18 cellular contexts compared by ENCODE assay signal in genomic region chr6:90478278-90478677, GRCh38.
DNase-seq lines count a peak whose midpoint lies in the region; TF ChIP-seq lines count a peak whose summit lies in the region.
"Had no signal": no experiment of that assay in that cellular context is flagged by ENCODE, and none has a peak within 500 bp of the region (broad histone marks: within the 10 kb centered on the region; RNA-seq: fewer than 3 reads in every experiment).

No MANE protein-coding gene starts in this region.

- H3K9me3 Mint-ChIP-seq in activated T-cell treated with anti-CD3 and anti-CD28 coated beads, Interleukin-2, amount 50 U/mL, for 24 hours: peaks cover 9% of the 10 kb centered on the region
- H3K9me3 Mint-ChIP-seq in activated T-helper 2 cell treated with anti-CD3 and anti-CD28 coated beads, Interferon-gamma antibody, Interleukin-2, Interleukin-4, amounts not matched to agents 10 μg/mL and 5 μg/mL and 100 μg/mL, durations not matched to agents 14 hours and 24 hours and 36 hours: peaks cover 10% of the 10 kb centered on the region
- H3K9me3 Mint-ChIP-seq in osteocyte (ENCODE audit: unreplicated experiment): no peaks in the 10 kb centered on the region
- H3K9me3 Mint-ChIP-seq: activated B cell treated with CpG ODN at 0.5 μM for 24 hours had no signal

- H3K4me2 ChIP-seq in Karpas-422 (ENCODE audit: low read depth, low read length, poor library complexity, severe bottlenecking): no peak overlapping the region

- H3K36me3 Mint-ChIP-seq in activated T-cell treated with anti-CD3 and anti-CD28 coated beads, Interleukin-2, amount 50 U/mL, for 24 hours (ENCODE audit: low read depth): peaks cover 3% of the 10 kb centered on the region
- peaks cover 15% of the 10 kb centered on the region for H3K36me3 Mint-ChIP-seq in activated T-helper 2 cell treated with anti-CD3 and anti-CD28 coated beads, Interferon-gamma antibody, Interleukin-2, Interleukin-4, amounts not matched to agents 10 μg/mL and 5 μg/mL and 100 μg/mL, durations not matched to agents 14 hours and 24 hours and 36 hours (ENCODE audit: low read depth)
- no peaks in the 10 kb centered on the region for H3K36me3 Mint-ChIP-seq in osteocyte (ENCODE audit: unreplicated experiment)

- intact Hi-C loops in activated T-helper 2 cell treated with anti-CD3 and anti-CD28 coated beads, Interferon-gamma antibody, Interleukin-2, Interleukin-4, amounts not matched to agents 10 μg/mL and 5 μg/mL and 100 μg/mL, durations not matched to agents 14 hours and 24 hours and 36 hours (cut with micrococcal nuclease): loop anchor here (2.0 to 5.0 kb wide), 5 partner anchors 239 to 525 kb away; no protein-coding TSS in a partner anchor

- no peak overlapping the region for H3K27ac ChIP-seq in Karpas-422 (ENCODE audit: low read length)
- H3K27ac ChIP-seq: body of pancreas, GM23248, pancreas, stomach had no signal

- H3K9me2 ChIP-seq in Karpas-422 (replicated peaks; ENCODE audit: insufficient read depth, low read length): no peaks in the 10 kb centered on the region

- no peak overlapping the region for H3K4me3 Mint-ChIP-seq in activated T-cell treated with anti-CD3 and anti-CD28 coated beads, Interleukin-2, amount 50 U/mL, for 24 hours
- no peak overlapping the region for H3K4me3 Mint-ChIP-seq in activated T-helper 2 cell treated with anti-CD3 and anti-CD28 coated beads, Interferon-gamma antibody, Interleukin-2, Interleukin-4, amounts not matched to agents 10 μg/mL and 5 μg/mL and 100 μg/mL, durations not matched to agents 14 hours and 24 hours and 36 hours (ENCODE audit: low read depth)
- H3K4me3 Mint-ChIP-seq in osteocyte (ENCODE audit: unreplicated experiment): no peak overlapping the region
- H3K4me3 Mint-ChIP-seq: activated B cell treated with CpG ODN at 0.5 μM for 24 hours had no signal

- H3K4me3 ChIP-seq in Karpas-422 (ENCODE audit: low read length): no peak overlapping the region
- H3K4me3 ChIP-seq: body of pancreas, GM23248, pancreas, stomach had no signal

- H3K9me3 ChIP-seq in Karpas-422 (ENCODE audit: low read length): no peaks in the 10 kb centered on the region
- H3K9me3 ChIP-seq: BE2C, body of pancreas, pancreas, stomach had no signal

- no peak overlapping the region for H2AFZ ChIP-seq in Karpas-422 (ENCODE audit: low read length)

- H3K79me2 ChIP-seq in Karpas-422 (ENCODE audit: low read length): no peaks in the 10 kb centered on the region

- DNase-seq in activated T-cell treated with anti-CD3 and anti-CD28 coated beads, Interleukin-2, amount 50 U/mL, for 24 hours: no peak
- no peak for DNase-seq in activated T-cell treated with anti-CD3 and anti-CD28 coated beads, Interleukin-2, amount 50 U/mL, for 1 hour
- DNase-seq in Karpas-422: peak; percentile 46
- DNase-seq in activated T-helper 2 cell treated with anti-CD3 and anti-CD28 coated beads, Interferon-gamma antibody, Interleukin-2, Interleukin-4, amounts not matched to agents 10 μg/mL and 5 μg/mL and 100 μg/mL, durations not matched to agents 14 hours and 24 hours and 36 hours (ENCODE audit: low spot score): no peak
- DNase-seq in islet precursor cell: peak; percentile 77
- no peak for DNase-seq in HK-2 (ENCODE audit: unreplicated experiment)
- no peak for DNase-seq in ACHN
- no peak for DNase-seq in osteocyte (ENCODE audit: extremely low spot score, unreplicated experiment)
- DNase-seq: activated B cell treated with CpG ODN at 0.5 μM for 24 hours, BE2C, body of pancreas, DMS153, dorsolateral prefrontal cortex, GM23248, hippocampal formation, NCI-H2107, pancreas, stomach had no signal

- H4K20me1 ChIP-seq in Karpas-422 (ENCODE audit: insufficient read depth, low read depth, low read length): no peaks in the 10 kb centered on the region

- in situ Hi-C loops in ACHN (cut with HindIII; ENCODE audit: low pct_ligation_motif_present, low pct_unique_long_range_greater_than_20kb, low sequenced_read_pairs): no loop called here

- no peaks in the 10 kb centered on the region for H3K27me3 ChIP-seq in Karpas-422 (ENCODE audit: low read length)
- H3K27me3 ChIP-seq: body of pancreas, dorsolateral prefrontal cortex, pancreas, stomach had no signal

- peak overlapping the region; percentile 87 for H3K27ac Mint-ChIP-seq in activated T-cell treated with anti-CD3 and anti-CD28 coated beads, Interleukin-2, amount 50 U/mL, for 24 hours
- H3K27ac Mint-ChIP-seq in activated T-helper 2 cell treated with anti-CD3 and anti-CD28 coated beads, Interferon-gamma antibody, Interleukin-2, Interleukin-4, amounts not matched to agents 10 μg/mL and 5 μg/mL and 100 μg/mL, durations not matched to agents 14 hours and 24 hours and 36 hours: peak overlapping the region; percentile 84
- H3K27ac Mint-ChIP-seq in osteocyte (ENCODE audit: unreplicated experiment): no peak overlapping the region
- H3K27ac Mint-ChIP-seq: activated B cell treated with CpG ODN at 0.5 μM for 24 hours had no signal

- H3K9ac ChIP-seq in Karpas-422 (ENCODE audit: low read length): no peak overlapping the region
- H3K9ac ChIP-seq: GM23248 had no signal

- no peaks in the 10 kb centered on the region for H3K27me3 Mint-ChIP-seq in activated T-cell treated with anti-CD3 and anti-CD28 coated beads, Interleukin-2, amount 50 U/mL, for 24 hours
- no peaks in the 10 kb centered on the region for H3K27me3 Mint-ChIP-seq in activated T-helper 2 cell treated with anti-CD3 and anti-CD28 coated beads, Interferon-gamma antibody, Interleukin-2, Interleukin-4, amounts not matched to agents 10 μg/mL and 5 μg/mL and 100 μg/mL, durations not matched to agents 14 hours and 24 hours and 36 hours (ENCODE audit: low read depth)
- H3K27me3 Mint-ChIP-seq in osteocyte (ENCODE audit: unreplicated experiment): no peaks in the 10 kb centered on the region
- H3K27me3 Mint-ChIP-seq: activated B cell treated with CpG ODN at 0.5 μM for 24 hours had no signal

- H3K4me1 Mint-ChIP-seq in activated T-cell treated with anti-CD3 and anti-CD28 coated beads, Interleukin-2, amount 50 U/mL, for 24 hours (ENCODE audit: low read depth): peaks cover 72% of the 10 kb centered on the region
- peaks cover 63% of the 10 kb centered on the region for H3K4me1 Mint-ChIP-seq in activated T-helper 2 cell treated with anti-CD3 and anti-CD28 coated beads, Interferon-gamma antibody, Interleukin-2, Interleukin-4, amounts not matched to agents 10 μg/mL and 5 μg/mL and 100 μg/mL, durations not matched to agents 14 hours and 24 hours and 36 hours (ENCODE audit: low read depth)
- H3K4me1 Mint-ChIP-seq in osteocyte (ENCODE audit: unreplicated experiment): peaks cover 6% of the 10 kb centered on the region

- TF ChIP-seq CTCF in osteocyte (IDR thresholded peaks at IDR 0.05): no peak

- H3K36me3 ChIP-seq in Karpas-422 (ENCODE audit: insufficient read depth, low read length): no peaks in the 10 kb centered on the region
- H3K36me3 ChIP-seq: BE2C, pancreas, stomach had no signal

- peaks cover 5% of the 10 kb centered on the region for H3K4me1 ChIP-seq in Karpas-422 (ENCODE audit: low read length)
- H3K4me1 ChIP-seq: BE2C, pancreas had no signal

Comparison
In these comparisons a context has a peak if more than half of its experiments do, and no peak if none do; other contexts are left out.
1. DNase-seq: peak in Karpas-422 (single experiment) and islet precursor cell (single experiment); none in activated T-cell treated with anti-CD3 and anti-CD28 coated beads, Interleukin-2, amount 50 U/mL, for 24 hours (single experiment), activated T-cell treated with anti-CD3 and anti-CD28 coated beads, Interleukin-2, amount 50 U/mL, for 1 hour (single experiment), activated T-helper 2 cell treated with anti-CD3 and anti-CD28 coated beads, Interferon-gamma antibody, Interleukin-2, Interleukin-4, amounts not matched to agents 10 μg/mL and 5 μg/mL and 100 μg/mL, durations not matched to agents 14 hours and 24 hours and 36 hours (single experiment), HK-2 (single experiment), ACHN (single experiment) and osteocyte (single experiment).